In genomic region chr6:138988469-138988834, GRCh38 we compare ENCODE assay signal across 8 cellular contexts. TPM values are rescaled to one million over a fixed set of nuclear protein-coding genes. Genes with fewer than 3 reads are reported as not detected.
DNase-seq lines count a peak whose midpoint lies in the region; ATAC-seq and TF ChIP-seq lines count a peak whose summit lies in the region.

No MANE protein-coding gene starts in this region.

- peaks cover 42% of the 10 kb centered on the region for H3K79me2 ChIP-seq in PC-9 (ENCODE audit: low read depth)

- H2AFZ ChIP-seq in PC-9: peak overlapping the region; percentile 90

- peak overlapping the region; percentile 87 for H3K4me2 ChIP-seq in PC-9

- peak; percentile 56 for DNase-seq in NCI-H2196 treated with DMSO at 0.1 percent for 48 hours (lab: John Stamatoyannopoulos, UW; ENCODE audit: unreplicated experiment)
- no peak for DNase-seq in NCI-H2196 (lab: John Stamatoyannopoulos, UW; ENCODE audit: unreplicated experiment)
- no peak for DNase-seq in PC-9
- no peak for DNase-seq in epithelial cell of proximal tubule (ENCODE audit: low read depth)
- DNase-seq in retinal pigment epithelial cell (ENCODE audit: low read depth): no peak
- no peak for DNase-seq in NCI-H2171 (lab: John Stamatoyannopoulos, UW)
- DNase-seq in A172 (ENCODE audit: low spot score): no peak

- POLR2A ChIA-PET in PC-9 (lab: Charles Lee; ENCODE audit: unreplicated experiment): no interaction called here

- TSS peak; percentile 19 for BruUV-seq in PC-9 (replicated peaks; lab: Mats Ljungman, UMichigan)

- no peaks in the 10 kb centered on the region for H3K9me3 ChIP-seq in PC-9 (ENCODE audit: insufficient read depth, low read depth)

- H4K20me1 ChIP-seq in PC-9 (ENCODE audit: insufficient read depth): peaks cover 27% of the 10 kb centered on the region; the same call in 1 of the 2 replicates

- H3K36me3 ChIP-seq in PC-9 (ENCODE audit: low read depth): no peaks in the 10 kb centered on the region

- peaks cover 48% of the 10 kb centered on the region for H3K4me1 ChIP-seq in PC-9 (replicated peaks; ENCODE audit: insufficient read depth)

- intact Hi-C loops in PC-9 (cut with micrococcal nuclease; ENCODE audit: unreplicated experiment): loop anchor here (1.0 to 2.0 kb wide), 2 partner anchors 40 to 171 kb away; partner anchors contain the start of gene ABRACL

- H3K4me3 ChIP-seq in PC-9: peak overlapping the region; percentile 77
- peak overlapping the region; percentile 88 for H3K4me3 ChIP-seq in epithelial cell of proximal tubule (ENCODE audit: low read depth, low read length)
- peak overlapping the region; percentile 38 for H3K4me3 ChIP-seq in retinal pigment epithelial cell (ENCODE audit: low read length)

- ATAC-seq in HG02763 (IDR thresholded peaks at IDR 0.05; ENCODE audit: unreplicated experiment): peak; percentile 14

- no peaks in the 10 kb centered on the region for H3K9me2 ChIP-seq in PC-9 (ENCODE audit: insufficient read depth)

- H3K27ac ChIP-seq in PC-9: peak overlapping the region; percentile 70

- TF ChIP-seq CTCF in PC-9 (conservative IDR thresholded peaks at IDR 0.05): peak; percentile 10; the same call in 1 of the 2 replicates
- TF ChIP-seq CTCF in epithelial cell of proximal tubule (conservative IDR thresholded peaks at IDR 0.05; ENCODE audit: low read depth, low read length): no peak
- no peak for TF ChIP-seq CTCF in retinal pigment epithelial cell (conservative IDR thresholded peaks at IDR 0.05; ENCODE audit: low read depth, low read length)

- peaks cover 8% of the 10 kb centered on the region; the same call in 1 of the 2 replicates for H3F3A ChIP-seq in PC-9 (ENCODE audit: insufficient read depth, low read depth)

- H3K27me3 ChIP-seq in PC-9 (ENCODE audit: insufficient read depth, low read depth): no peaks in the 10 kb centered on the region

- CTCF ChIA-PET in PC-9 (lab: Charles Lee): no interaction called here

RNA-seq across cellular contexts. Expression of gene REPS1, which starts 0.4 kb away (rescaled TPM):
- total RNA-seq in PC-9 (2021) (32.0 and 39.6 TPM in 2 replicates), epithelial cell of proximal tubule (26.8 and 27.1 TPM in 2 replicates)
- 21.4 and 26.0 TPM in 2 replicates for total RNA-seq in A172 (2014; rRNA removed; shearing (Covaris generic))

RNA-seq across cellular contexts. Expression of gene ABRACL, which starts 40.1 kb away (rescaled TPM):
- total RNA-seq in PC-9 (2021) (33.7 and 35.4 TPM in 2 replicates), epithelial cell of proximal tubule (159 and 164 TPM in 2 replicates)
- total RNA-seq in A172 (2014; rRNA removed; shearing (Covaris generic)): 112 and 133 TPM in 2 replicates

Comparison
In these comparisons a context has a peak if more than half of its experiments do, and no peak if none do; other contexts are left out.
1. H3K4me3 ChIP-seq: peak in every context shown above with its lines; median percentile 88 in epithelial cell of proximal tubule; 77 in PC-9; 38 in retinal pigment epithelial cell.